ENCODE assay signal across 11 cellular contexts in genomic region chr19:16368385-16369305, GRCh38. TPM values are rescaled to one million over a fixed set of nuclear protein-coding genes. Genes with fewer than 3 reads are reported as not detected.
A peak's percentile ranks its signal among the peaks of the same experiment; 100 is the strongest.
DNase-seq lines count a peak whose midpoint lies in the region; ATAC-seq, FAIRE-seq and TF ChIP-seq lines count a peak whose summit lies in the region.
"Had no signal": no experiment of that assay in that cellular context is flagged by ENCODE, and none has a peak within 500 bp of the region (broad histone marks: within the 10 kb centered on the region; RNA-seq: fewer than 3 reads in every experiment).

No MANE protein-coding gene starts in this region.

- H3K4me3 ChIP-seq in neutrophil (ENCODE audit: low read depth in 1 of 2, low read length in 1 of 2), result peak overlapping the region in 1 of 2 experiments; percentile 64
- H3K4me3 ChIP-seq: SJSA1 had no signal

- H3K4me1 ChIP-seq in neutrophil (ENCODE audit: control insufficient read depth in 1 of 2, insufficient read depth in 1 of 2, low read depth in 1 of 2, low read length in 1 of 2), result peaks cover 81 to 88% of the 10 kb centered on the region in 2 experiments

- peak overlapping the region; percentile 53 for H3K27ac ChIP-seq in neutrophil
- H3K27ac ChIP-seq: SJSA1 had no signal

- H3K9me3 ChIP-seq in neutrophil, result no peaks in the 10 kb centered on the region
- H3K9me3 ChIP-seq: SJSA1 had no signal

- TF ChIP-seq CTCF in neutrophil (IDR thresholded peaks at IDR 0.05), result no peak

- no peaks in the 10 kb centered on the region for H3K36me3 ChIP-seq in neutrophil
- H3K36me3 ChIP-seq: SJSA1 had no signal

- DNase-seq in GM12892 (ENCODE audit: insufficient read length), result no peak
- peak; percentile 18 for DNase-seq in SK-N-DZ (ENCODE audit: low spot score)
- DNase-seq in activated T-helper 1 cell treated with anti-CD3 and anti-CD28 coated beads, Interleukin-2, amount 50 U/mL, for 16 hours (ENCODE audit: low read depth in 1 of 2, low spot score in 1 of 2), result peak; percentile 51 to 59
- DNase-seq in mesenteric fat pad (ENCODE audit: low spot score), result no peak
- no peak for DNase-seq in NCI-H2107 (lab: John Stamatoyannopoulos, UW)
- DNase-seq: DMS153, NCI-H1048, NCI-H526 treated with DMSO at 0.1 percent for 48 hours had no signal

- H3K27me3 ChIP-seq in neutrophil, result no peaks in the 10 kb centered on the region
- H3K27me3 ChIP-seq: SJSA1 had no signal

- no peak for ATAC-seq in GM18870 (IDR thresholded peaks at IDR 0.05; ENCODE audit: unreplicated experiment)

- TF ChIP-seq POLR2A in GM12892 (IDR thresholded peaks at IDR 0.05; ENCODE audit: low read depth, low read length), result no peak

- FAIRE-seq in GM12892 (lab: Jason Lieb, UNC), result peak; percentile 62

RNA-seq across cellular contexts. Expression of gene KLF2, which starts 44.0 kb away (rescaled TPM):
- polyA plus RNA-seq in GM12892 (2012; ENCODE audit: missing spikeins), result 1.7 TPM
- not detected in 2 replicates for polyA plus RNA-seq in SK-N-DZ (2014; cell fraction: cytosol; rRNA removed)
- polyA plus RNA-seq in SK-N-DZ (2014; cell fraction: nucleus; rRNA removed), result not detected in 2 replicates
- 228 TPM for total RNA-seq in mesenteric fat pad

Comparison
In these comparisons a context has a peak if more than half of its experiments do, and no peak if none do; other contexts are left out.
1. DNase-seq: peak in SK-N-DZ (single experiment) and activated T-helper 1 cell treated with anti-CD3 and anti-CD28 coated beads, Interleukin-2, amount 50 U/mL, for 16 hours (2 of 2); none in GM12892 (single experiment), mesenteric fat pad (single experiment) and NCI-H2107 (single experiment).